21 cellular contexts compared by ENCODE assay signal in genomic region chr9:35470894-35471293, GRCh38. TPM values are rescaled to one million over a fixed set of nuclear protein-coding genes. Genes with fewer than 3 reads are reported as not detected.
DNase-seq lines count a peak whose midpoint lies in the region; ATAC-seq and TF ChIP-seq lines count a peak whose summit lies in the region.
"Had no signal": no experiment of that assay in that cellular context is flagged by ENCODE, and none has a peak within 500 bp of the region (broad histone marks: within the 10 kb centered on the region; RNA-seq: fewer than 3 reads in every experiment).

No MANE protein-coding gene starts in this region.

- no peaks in the 10 kb centered on the region for H3K36me3 ChIP-seq in adipocyte (ENCODE audit: control insufficient read depth, insufficient read depth, low read length, severe bottlenecking)
- H3K36me3 ChIP-seq: BLaER1 had no signal

- no peaks in the 10 kb centered on the region for H3K4me1 Mint-ChIP-seq in naive thymus-derived CD8-positive, alpha-beta T cell
- H3K4me1 Mint-ChIP-seq: activated CD4-positive, alpha-beta memory T cell treated with anti-CD3 and anti-CD28 coated beads, Interleukin-2, amount 10 ng/mL, durations not matched to agents 7 days and 5 days; activated T-helper 17 cell treated with anti-CD3 and anti-CD28 coated beads, Interleukin-2, amount 50 U/mL, for 72 hours; IgD-negative memory B cell; naive B cell had no signal

- no peaks in the 10 kb centered on the region for H3K36me3 Mint-ChIP-seq in naive thymus-derived CD8-positive, alpha-beta T cell
- H3K36me3 Mint-ChIP-seq: naive B cell had no signal

- no peak for TF ChIP-seq CTCF in AG10803 (conservative IDR thresholded peaks at IDR 0.05; ENCODE audit: low read length)
- no peak for TF ChIP-seq CTCF in fibroblast of the aortic adventitia (IDR thresholded peaks at IDR 0.05; ENCODE audit: insufficient read depth, low read length)

- peaks cover 23% of the 10 kb centered on the region for H3K4me1 ChIP-seq in adipocyte (ENCODE audit: control insufficient read depth, insufficient read depth, low read length)
- H3K4me1 ChIP-seq: BLaER1 had no signal

- peak overlapping the region; percentile 69 for H3K9ac ChIP-seq in adipocyte (ENCODE audit: low read length)
- H3K9ac ChIP-seq: BLaER1, SK-N-SH had no signal

- H3K9me3 ChIP-seq in adipocyte (ENCODE audit: control insufficient read depth, low read length), result no peaks in the 10 kb centered on the region
- H3K9me3 ChIP-seq: BLaER1, SK-N-SH had no signal

- no peak for TF ChIP-seq POLR2A in erythroblast (IDR thresholded peaks at IDR 0.05; ENCODE audit: low read length)

- H3K4me3 ChIP-seq in AG10803 (ENCODE audit: low read length) (no peak overlapping the region), adipocyte (ENCODE audit: low read length) (peak overlapping the region; percentile 42), fibroblast of the aortic adventitia (ENCODE audit: low read depth, low read length) (no peak overlapping the region)
- H3K4me3 ChIP-seq: BLaER1 had no signal

- POLR2A ChIA-PET in naive thymus-derived CD8-positive, alpha-beta T cell (lab: Charles Lee), result no interaction called here

- ATAC-seq in sciatic nerve (peak; percentile 95), HG02610 (IDR thresholded peaks at IDR 0.05; ENCODE audit: unreplicated experiment) (no peak)
- no peak for ATAC-seq in naive thymus-derived CD8-positive, alpha-beta T cell
- ATAC-seq: activated T-helper 17 cell treated with anti-CD3 and anti-CD28 coated beads, Interleukin-2, amount 50 U/mL, for 72 hours; effector memory CD8-positive, alpha-beta T cell had no signal

- no peaks in the 10 kb centered on the region for H3K27me3 ChIP-seq in adipocyte (replicated peaks; ENCODE audit: control insufficient read depth, insufficient read depth, low read length)
- H3K27me3 ChIP-seq: BLaER1 had no signal

- peak; percentile 88 for DNase-seq in AG10803 (ENCODE audit: low read depth)
- DNase-seq in adipocyte (ENCODE audit: low read depth), result peak; percentile 56
- DNase-seq in fibroblast of the aortic adventitia (ENCODE audit: low read depth), result peak; percentile 96
- DNase-seq in sciatic nerve (ENCODE audit: low spot score), result no peak
- no peak for DNase-seq in naive thymus-derived CD8-positive, alpha-beta T cell
- DNase-seq in mucosa of gallbladder (ENCODE audit: low spot score), result no peak
- no peak for DNase-seq in erythroblast (lab: John Stamatoyannopoulos, UW)
- DNase-seq: activated CD4-positive, alpha-beta memory T cell treated with anti-CD3 and anti-CD28 coated beads, Interleukin-2, amount 10 ng/mL, durations not matched to agents 7 days and 5 days; DMS53; effector memory CD8-positive, alpha-beta T cell; head of caudate nucleus; naive B cell; NCI-H146; NCI-H446; right cardiac atrium; SK-N-SH; stimulated activated naive CD4-positive, alpha-beta T cell had no signal

- H3K27ac Mint-ChIP-seq in naive thymus-derived CD8-positive, alpha-beta T cell, result no peak overlapping the region
- H3K27ac Mint-ChIP-seq: activated CD4-positive, alpha-beta memory T cell treated with anti-CD3 and anti-CD28 coated beads, Interleukin-2, amount 10 ng/mL, durations not matched to agents 7 days and 5 days; activated T-helper 17 cell treated with anti-CD3 and anti-CD28 coated beads, Interleukin-2, amount 50 U/mL, for 72 hours; effector memory CD8-positive, alpha-beta T cell; IgD-negative memory B cell; naive B cell had no signal

- peaks cover 9 to 25% (median 19%) of the 10 kb centered on the region in 5 donors for H3K27me3 Mint-ChIP-seq in naive thymus-derived CD8-positive, alpha-beta T cell

- no peaks in the 10 kb centered on the region for H3K9me3 Mint-ChIP-seq in naive thymus-derived CD8-positive, alpha-beta T cell
- H3K9me3 Mint-ChIP-seq: activated CD4-positive, alpha-beta memory T cell treated with anti-CD3 and anti-CD28 coated beads, Interleukin-2, amount 10 ng/mL, durations not matched to agents 7 days and 5 days; activated T-helper 17 cell treated with anti-CD3 and anti-CD28 coated beads, Interleukin-2, amount 50 U/mL, for 72 hours; effector memory CD8-positive, alpha-beta T cell; IgD-negative memory B cell; naive B cell had no signal

- no peak overlapping the region for H3K4me3 Mint-ChIP-seq in naive thymus-derived CD8-positive, alpha-beta T cell
- H3K4me3 Mint-ChIP-seq: activated CD4-positive, alpha-beta memory T cell treated with anti-CD3 and anti-CD28 coated beads, Interleukin-2, amount 10 ng/mL, durations not matched to agents 7 days and 5 days; activated T-helper 17 cell treated with anti-CD3 and anti-CD28 coated beads, Interleukin-2, amount 50 U/mL, for 72 hours; effector memory CD8-positive, alpha-beta T cell; IgD-negative memory B cell; naive B cell had no signal

- intact Hi-C loops in sciatic nerve (cut with DNase I), result no loop called here

RNA-seq across cellular contexts. Expression of gene RUSC2, which starts 19.0 kb away (rescaled TPM):
- total RNA-seq in fibroblast of the aortic adventitia (ENCODE audit: low replicate concordance) (19.2 and 32.9 TPM in 2 replicates), sciatic nerve (45.7 TPM), mucosa of gallbladder (35.2 TPM)
- 1 to 10 TPM in 1 of 2 experiments, under 1 TPM in 1; 0.86 to 1.5 TPM for total RNA-seq in naive thymus-derived CD8-positive, alpha-beta T cell
- under 1 TPM in 1 of 3 donors, not detected in 2; 0.05 TPM for polyA plus RNA-seq in naive thymus-derived CD8-positive, alpha-beta T cell
- polyA plus RNA-seq: IgD-negative memory B cell had no signal

Comparison
In these comparisons a context has a peak if more than half of its experiments do, and no peak if none do; other contexts are left out.
1. DNase-seq: peak in AG10803 (single experiment), adipocyte (single experiment) and fibroblast of the aortic adventitia (single experiment); none in sciatic nerve (single experiment), naive thymus-derived CD8-positive, alpha-beta T cell (0 of 10), mucosa of gallbladder (single experiment) and erythroblast (0 of 2).